In the genomic region with DNA sequence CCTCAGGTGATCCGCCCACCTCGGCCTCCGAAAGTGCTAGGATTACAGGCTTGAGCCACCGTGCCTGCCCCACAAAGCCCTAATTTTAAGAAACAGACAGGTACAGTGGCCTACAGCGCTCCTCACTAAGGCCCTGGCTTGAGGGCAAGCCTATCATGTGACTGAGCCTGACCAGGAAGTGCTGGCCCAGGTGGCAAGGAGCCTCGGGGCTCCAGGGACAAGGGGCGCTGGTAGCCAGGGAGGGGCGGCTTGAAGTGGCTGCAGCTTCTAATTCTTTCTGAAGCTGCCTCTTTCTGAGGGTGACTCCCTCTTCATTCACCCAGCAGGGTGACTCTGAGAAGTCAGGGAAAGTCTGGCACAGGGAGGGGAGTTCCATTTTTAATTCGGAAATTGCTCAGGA, we compare ENCODE assay signal across 11 cellular contexts.
A peak's percentile ranks its signal among the peaks of the same experiment; 100 is the strongest.
DNase-seq lines count a peak whose midpoint lies in the region; ATAC-seq, FAIRE-seq and TF ChIP-seq lines count a peak whose summit lies in the region.
"Had no signal": no experiment of that assay in that cellular context is flagged by ENCODE, and none has a peak within 500 bp of the region (broad histone marks: within the 10 kb centered on the region; RNA-seq: fewer than 3 reads in every experiment).

No MANE protein-coding gene starts in this region.

- H3K27me3 ChIP-seq in SU-DHL-6 (ENCODE audit: low read length), result no peaks in the 10 kb centered on the region
- H3K27me3 ChIP-seq in right lobe of liver, result no peaks in the 10 kb centered on the region

- H3K27me3 Mint-ChIP-seq in activated CD4-positive, alpha-beta T cell treated with anti-CD3 and anti-CD28 coated beads, Interleukin-2, amount 10 ng/mL, durations not matched to agents 24 days and 14 days, result no peaks in the 10 kb centered on the region

- H3F3A ChIP-seq in SU-DHL-6 (ENCODE audit: insufficient read depth), result peaks cover 29% of the 10 kb centered on the region

- peaks cover 62% of the 10 kb centered on the region for H3K4me1 Mint-ChIP-seq in activated CD4-positive, alpha-beta T cell treated with anti-CD3 and anti-CD28 coated beads, Interleukin-2, amount 10 ng/mL, durations not matched to agents 24 days and 14 days

- H3K36me3 Mint-ChIP-seq in activated CD4-positive, alpha-beta T cell treated with anti-CD3 and anti-CD28 coated beads, Interleukin-2, amount 10 ng/mL, durations not matched to agents 24 days and 14 days (ENCODE audit: low read depth), result peaks cover 4% of the 10 kb centered on the region

- no peak overlapping the region for H3K4me3 ChIP-seq in SU-DHL-6 (ENCODE audit: insufficient read depth, low read length, poor library complexity, severe bottlenecking)
- peak overlapping the region; percentile 36 to 46 for H3K4me3 ChIP-seq in kidney (ENCODE audit: low read length in 2 of 2)
- H3K4me3 ChIP-seq in right lobe of liver, result no peak overlapping the region

- no peak overlapping the region for H2AFZ ChIP-seq in SU-DHL-6 (ENCODE audit: low read depth, low read length, severe bottlenecking)

- 77% methylated on average over 9 of the region's 9 CpGs for WGBS in right lobe of liver (ENCODE audit: insufficient coverage, low coverage, low lambda C conversion rate, missing lambda C conversion rate)

- H3K9me3 ChIP-seq in SU-DHL-6 (ENCODE audit: insufficient read depth, low read length) (no peaks in the 10 kb centered on the region), kidney (ENCODE audit: control insufficient read depth in 1 of 2, low read length in 2 of 2) (no peaks in the 10 kb centered on the region), right lobe of liver (no peaks in the 10 kb centered on the region)

- H3K4me1 ChIP-seq in kidney (ENCODE audit: control insufficient read depth in 1 of 2, insufficient read depth in 1 of 2, low read depth in 1 of 2, low read length in 2 of 2) (peaks cover 12 to 13% of the 10 kb centered on the region in 2 donors), right lobe of liver (no peaks in the 10 kb centered on the region)

- ATAC-seq in GM18517 (IDR thresholded peaks at IDR 0.05; ENCODE audit: unreplicated experiment), result no peak
- ATAC-seq in right lobe of liver, result no peak

- DNase-seq in activated CD4-positive, alpha-beta T cell treated with anti-CD3 and anti-CD28 coated beads, Interleukin-2, amount 10 ng/mL, durations not matched to agents 24 days and 14 days, result peak; percentile 56
- DNase-seq in activated CD4-positive, alpha-beta T cell treated with anti-CD3 and anti-CD28 coated beads for 48 hours, result no peak
- DNase-seq in kidney, result no peak
- DNase-seq in right lobe of liver, result no peak
- DNase-seq in kidney glomerular epithelial cell (lab: John Stamatoyannopoulos, UW), result no peak
- DNase-seq: SHP77 had no signal

- H3K9me3 Mint-ChIP-seq in activated CD4-positive, alpha-beta T cell treated with anti-CD3 and anti-CD28 coated beads, Interleukin-2, amount 10 ng/mL, durations not matched to agents 24 days and 14 days, result no peaks in the 10 kb centered on the region
- H3K9me3 Mint-ChIP-seq: activated T-helper 1 cell treated with anti-CD3 and anti-CD28 coated beads, Interleukin-12 subunit alpha, Interleukin-12 subunit beta, Interleukin-2, Interleukin-4 antibody, amounts not matched to agents 30 ng/mL and 10 ng/mL and 1 ng/mL, durations not matched to agents 14 hours and 24 hours and 36 hours; nephron had no signal

- H3K27ac Mint-ChIP-seq in activated CD4-positive, alpha-beta T cell treated with anti-CD3 and anti-CD28 coated beads, Interleukin-2, amount 10 ng/mL, durations not matched to agents 24 days and 14 days, result no peak overlapping the region
- H3K27ac Mint-ChIP-seq: nephron had no signal

- intact Hi-C loops in activated CD4-positive, alpha-beta T cell treated with anti-CD3 and anti-CD28 coated beads, Interleukin-2, amount 10 ng/mL, durations not matched to agents 24 days and 14 days (cut with micrococcal nuclease), result loop anchor here (5.0 kb wide), 2 partner anchors 117 to 173 kb away; a partner anchor contains a TSS
- intact Hi-C loops in kidney (cut with DNase I), result no loop called here
- intact Hi-C loops in right lobe of liver (cut with DNase I), result no loop called here

- no peaks in the 10 kb centered on the region for H3K9me2 ChIP-seq in SU-DHL-6 (replicated peaks; ENCODE audit: insufficient read depth, low read length)

- FAIRE-seq in kidney (lab: Jason Lieb, UNC), result no peak

- H3K9ac ChIP-seq in SU-DHL-6 (ENCODE audit: low read length), result no peak overlapping the region
- peak overlapping the region in 1 of 2 donors; percentile 62 for H3K9ac ChIP-seq in kidney (ENCODE audit: low read length in 2 of 2)

- no peaks in the 10 kb centered on the region for H4K20me1 ChIP-seq in SU-DHL-6 (ENCODE audit: low read depth, low read length)

- H3K79me2 ChIP-seq in SU-DHL-6 (ENCODE audit: insufficient read depth, low read length), result peaks cover 13% of the 10 kb centered on the region; the same call in 1 of the 2 replicates

- TF ChIP-seq CTCF in SU-DHL-6 (IDR thresholded peaks at IDR 0.05; ENCODE audit: insufficient read depth, low read length, poor library complexity, severe bottlenecking) (no peak), kidney (IDR thresholded peaks at IDR 0.05; ENCODE audit: borderline replicate concordance, extremely low read depth, insufficient read depth) (no peak), right lobe of liver (IDR thresholded peaks at IDR 0.05) (no peak)

- no peak overlapping the region for H3K4me2 ChIP-seq in SU-DHL-6 (ENCODE audit: low read depth, low read length, poor library complexity, severe bottlenecking)

- peak overlapping the region; percentile 94 for H3K4me3 Mint-ChIP-seq in activated CD4-positive, alpha-beta T cell treated with anti-CD3 and anti-CD28 coated beads, Interleukin-2, amount 10 ng/mL, durations not matched to agents 24 days and 14 days

- H3K36me3 ChIP-seq in SU-DHL-6 (ENCODE audit: low read length) (no peaks in the 10 kb centered on the region), kidney (ENCODE audit: control insufficient read depth in 1 of 2, insufficient read depth in 2 of 2, low read length in 2 of 2) (no peaks in the 10 kb centered on the region), right lobe of liver (no peaks in the 10 kb centered on the region)

- peak overlapping the region; percentile 97 for H3K27ac ChIP-seq in SU-DHL-6 (ENCODE audit: low read depth, low read length)
- peak overlapping the region; percentile 4 to 77 for H3K27ac ChIP-seq in kidney (ENCODE audit: low read depth in 2 of 2, low read length in 2 of 2)
- peak overlapping the region; percentile 98 for H3K27ac ChIP-seq in temporal lobe (ENCODE audit: low read depth, low read length)
- no peak overlapping the region for H3K27ac ChIP-seq in right lobe of liver

- no peak for TF ChIP-seq POLR2A in right lobe of liver (IDR thresholded peaks at IDR 0.05)

Comparison
In these comparisons a context has a peak if more than half of its experiments do, and no peak if none do; other contexts are left out.
1. H3K27ac ChIP-seq: peak in SU-DHL-6 (single experiment), kidney (2 of 2) and temporal lobe (single experiment); none in right lobe of liver (0 of 3).
2. H3K4me3 ChIP-seq: peak in kidney (2 of 2); none in SU-DHL-6 (single experiment) and right lobe of liver (0 of 3).